In the genomic region with DNA sequence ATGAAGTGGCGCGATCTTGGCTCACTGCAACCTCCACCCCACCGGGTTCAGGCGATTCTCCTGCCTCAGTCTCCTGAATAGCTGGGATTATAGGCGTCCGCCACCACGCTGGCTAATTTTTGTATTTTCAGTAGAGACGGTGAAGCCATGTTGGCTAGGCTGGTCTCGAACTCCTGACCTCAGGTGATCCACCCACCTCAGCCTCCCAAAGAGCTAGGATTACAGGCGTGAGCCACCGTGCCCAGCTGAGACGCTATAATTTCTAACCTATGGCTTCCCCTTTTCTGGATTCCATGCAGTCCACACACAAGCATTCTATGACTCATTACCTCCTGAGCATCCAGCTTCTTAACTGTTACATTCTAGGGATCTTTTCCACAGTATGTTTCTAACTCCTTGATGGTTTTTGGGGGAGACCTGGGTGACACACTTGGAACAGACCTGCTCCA, we compare ENCODE assay signal across 9 cellular contexts. TPM values are rescaled to one million over a fixed set of nuclear protein-coding genes. Genes with fewer than 3 reads are reported as not detected.
DNase-seq lines count a peak whose midpoint lies in the region; ATAC-seq and TF ChIP-seq lines count a peak whose summit lies in the region.
"Had no signal": no experiment of that assay in that cellular context is flagged by ENCODE, and none has a peak within 500 bp of the region (broad histone marks: within the 10 kb centered on the region; RNA-seq: fewer than 3 reads in every experiment).

No MANE protein-coding gene starts in this region.

- H3K9me3 Mint-ChIP-seq in glutamatergic neuron (ENCODE audit: unreplicated experiment), result peaks cover 4% of the 10 kb centered on the region

- BruUV-seq in IMR-90 (replicated peaks; lab: Mats Ljungman, UMichigan), result no TSS peak

- no peak overlapping the region for H3K27ac Mint-ChIP-seq in glutamatergic neuron (ENCODE audit: unreplicated experiment)

- H3K4me1 ChIP-seq in IMR-90 (ENCODE audit: control insufficient read depth, insufficient read depth, low read length), result peaks cover 26% of the 10 kb centered on the region

- ATAC-seq in IMR-90 (ENCODE audit: low read depth) (peak; percentile 52), left colon (peak; percentile 30), GM21576 (IDR thresholded peaks at IDR 0.05; ENCODE audit: unreplicated experiment) (no peak)

- H3K9me3 ChIP-seq in IMR-90 (ENCODE audit: control insufficient read depth, insufficient read depth, low read length), result no peaks in the 10 kb centered on the region

- peak overlapping the region; percentile 57; the same call in 1 of the 2 replicates for H3K23ac ChIP-seq in IMR-90 (ENCODE audit: low read depth, low read length)

- H4K5ac ChIP-seq in IMR-90 (ENCODE audit: low read depth, low read length), result peak overlapping the region; percentile 63; the same call in 1 of the 2 replicates

- peak overlapping the region; percentile 1 to 78; a peak in 3 of 4 replicates for H4K8ac ChIP-seq in IMR-90 (ENCODE audit: low read depth in 2 of 2, low read length in 2 of 2)

- H3K27me3 ChIP-seq in IMR-90 (ENCODE audit: control insufficient read depth, insufficient read depth, low read length), result no peaks in the 10 kb centered on the region

- H2BK20ac ChIP-seq in IMR-90 (ENCODE audit: low read depth, low read length), result peak overlapping the region; percentile 94

- no peak for TF ChIP-seq CTCF in IMR-90 (conservative IDR thresholded peaks at IDR 0.05; ENCODE audit: low read depth, low read length)
- TF ChIP-seq CTCF in astrocyte of the cerebellum (IDR thresholded peaks at IDR 0.05; ENCODE audit: low read depth, low read length, missing control alignments), result no peak
- TF ChIP-seq CTCF in glutamatergic neuron (IDR thresholded peaks at IDR 0.05; ENCODE audit: partially characterized antibody, unreplicated experiment), result no peak

- peak overlapping the region; percentile 82 for H3K27ac ChIP-seq in IMR-90 (ENCODE audit: insufficient read depth, low read length)

- H4K91ac ChIP-seq in IMR-90 (ENCODE audit: insufficient read depth, low read depth, low read length), result peak overlapping the region; percentile 82

- H3K9me1 ChIP-seq in IMR-90 (ENCODE audit: insufficient read depth, low read length), result peaks cover 29% of the 10 kb centered on the region

- 0 out of 2 replicates have a peak overlapping the region, but pooled peaks have one; percentile 2 for H3K9ac ChIP-seq in IMR-90 (ENCODE audit: low read depth, low read length)

- H2BK5ac ChIP-seq in IMR-90 (ENCODE audit: low read depth, low read length, poor library complexity, severe bottlenecking), result peak overlapping the region; percentile 94

- peak overlapping the region; percentile 35; the same call in 1 of the 2 replicates for H3K14ac ChIP-seq in IMR-90 (replicated peaks; ENCODE audit: low read depth, low read length)

- peak overlapping the region; percentile 69 for H2AK5ac ChIP-seq in IMR-90 (ENCODE audit: low read depth, low read length)

- no peak for TF ChIP-seq POLR2A in IMR-90 (IDR thresholded peaks at IDR 0.05; ENCODE audit: low read depth, low read length)

- 40% methylated on average over 5 of the region's 12 CpGs; no CpG with 5 or more reads in 1 of the 2 experiments for WGBS in IMR-90 (ENCODE audit: extremely low coverage in 2 of 2, insufficient read length in 1 of 2), 2 experiments

- dilution Hi-C loops in IMR-90 (cut with HindIII; ENCODE audit: low sequenced_read_pairs, unreplicated experiment), result no loop called here

- no peak for TF ChIP-seq RAD21 in IMR-90 (IDR thresholded peaks at IDR 0.05; ENCODE audit: low read length)

- H3K4me1 Mint-ChIP-seq in glutamatergic neuron (ENCODE audit: low read depth, unreplicated experiment), result peaks cover 2% of the 10 kb centered on the region

- peak overlapping the region; percentile 67; the same call in 1 of the 2 replicates for H3K18ac ChIP-seq in IMR-90 (ENCODE audit: low read depth, low read length)

- DNase-seq in AG20443 (ENCODE audit: low spot score), result peak; percentile 50
- DNase-seq in IMR-90, result peak; percentile 90
- DNase-seq in astrocyte of the cerebellum (ENCODE audit: low read depth), result peak; percentile 60
- no peak for DNase-seq in left colon
- DNase-seq in KBM-7, result no peak
- no peak for DNase-seq in iPS-NIHi7 (ENCODE audit: extremely low spot score)
- no peak for DNase-seq in glutamatergic neuron
- DNase-seq: substantia nigra had no signal

- in situ Hi-C loops in IMR-90 (cut with MboI; ENCODE audit: low sequenced_read_pairs), result no loop called here
- in situ Hi-C loops in astrocyte of the cerebellum (cut with HindIII; ENCODE audit: low sequenced_read_pairs), result no loop called here
- in situ Hi-C loops in KBM-7 (cut with MboI; ENCODE audit: low pct_unique_long_range_greater_than_20kb, low sequenced_read_pairs), result no loop called here

- peak overlapping the region; percentile 58 for H3K4me2 ChIP-seq in IMR-90 (ENCODE audit: low read depth, low read length)

- intact Hi-C loops in IMR-90 (cut with micrococcal nuclease), result no loop called here
- intact Hi-C loops in left colon (cut with DNase I, micrococcal nuclease), result no loop called here

- H3K4ac ChIP-seq in IMR-90 (ENCODE audit: low read depth, low read length), result peak overlapping the region; percentile 76

- H4K20me1 ChIP-seq in IMR-90 (ENCODE audit: insufficient read depth, low read length), result peaks cover 25% of the 10 kb centered on the region

- peaks cover 4% of the 10 kb centered on the region for H3K36me3 ChIP-seq in IMR-90 (ENCODE audit: control insufficient read depth, insufficient read depth, low read length)

- H3K36me3 Mint-ChIP-seq in glutamatergic neuron (ENCODE audit: unreplicated experiment), result no peaks in the 10 kb centered on the region

- H3K4me3 Mint-ChIP-seq in glutamatergic neuron (ENCODE audit: unreplicated experiment), result no peak overlapping the region

- no peak overlapping the region for H3K4me3 ChIP-seq in IMR-90 (ENCODE audit: insufficient read depth, low read depth, low read length)
- no peak overlapping the region for H3K4me3 ChIP-seq in astrocyte of the cerebellum (ENCODE audit: low read depth, low read length)

- H3K27me3 Mint-ChIP-seq in glutamatergic neuron (ENCODE audit: unreplicated experiment), result peaks cover 2% of the 10 kb centered on the region

- POLR2A ChIA-PET in IMR-90 (lab: Charles Lee; ENCODE audit: unreplicated experiment), result interaction anchor here (0.6 kb wide), 1 partner anchor 12 kb away, joined by 3 read pairs; the partner anchor contains the start of gene KCMF1

- peak overlapping the region; percentile 73 for H2BK120ac ChIP-seq in IMR-90 (ENCODE audit: low read depth, low read length)

- H3K56ac ChIP-seq in IMR-90 (ENCODE audit: extremely low read depth, insufficient read depth, low read length), result peak overlapping the region; percentile 69; the same call in 1 of the 2 replicates

- no peak overlapping the region for H2AFZ ChIP-seq in IMR-90 (replicated peaks; ENCODE audit: low read length, poor library complexity)

- peak overlapping the region; percentile 51; the same call in 1 of the 3 replicates for H2BK15ac ChIP-seq in IMR-90 (ENCODE audit: low read depth, low read length)

- H3K79me1 ChIP-seq in IMR-90 (ENCODE audit: low read depth in 1 of 2, low read length in 2 of 2), result peaks cover 19 to 57% of the 10 kb centered on the region in 2 experiments

- peak overlapping the region; percentile 48 for H2AK9ac ChIP-seq in IMR-90 (replicated peaks; ENCODE audit: low read depth, low read length, poor library complexity)

- CTCF ChIA-PET in IMR-90 (lab: Yijun Ruan, JAX), result interaction anchor here (0.8 kb wide), 1 partner anchor 34 kb away, joined by 3 read pairs; no protein-coding TSS in a partner anchor

TF ChIP-seq in IMR-90, 13 proteins besides CTCF, POLR2A, EP300 and RAD21:
- peak; percentile 68 for TF ChIP-seq BHLHE40 (IDR thresholded peaks at IDR 0.05; ENCODE audit: low read depth, low read length)
- TF ChIP-seq FOS (IDR thresholded peaks at IDR 0.05; ENCODE audit: low read depth, low read length), result peak; percentile 53; the same call in 1 of the 2 replicates
- TF ChIP-seq MXI1 (IDR thresholded peaks at IDR 0.05; ENCODE audit: borderline replicate concordance, low read depth, low read length), result no peak
- TF ChIP-seq RCOR1 (IDR thresholded peaks at IDR 0.05; ENCODE audit: insufficient replicate concordance, low read length), result no peak
- no peak for TF ChIP-seq NFE2L2 (IDR thresholded peaks at IDR 0.05; ENCODE audit: low read depth, low read length)
TF ChIP-seq in IMR-90: peak in this region for 2.

RNA-seq across cellular contexts. Expression of gene KCMF1, which starts 11.9 kb away (rescaled TPM):
- total RNA-seq in IMR-90 (2012; rRNA removed) (108 and 118 TPM in 2 replicates), left colon (100 to 1,000 TPM in 1 of 2 donors, 10 to 100 TPM in 1; 67.6 to 101 TPM), glutamatergic neuron (ENCODE audit: unreplicated experiment) (46.8 TPM)
- polyA plus RNA-seq in IMR-90 (2012; rRNA removed), result 49.6 and 49.9 TPM in 2 replicates
- 7.8 and 8.4 TPM in 2 replicates for polyA plus RNA-seq in IMR-90 (2012; cell fraction: cytosol; rRNA removed)
- 5.9 and 39.0 TPM in 2 replicates for polyA plus RNA-seq in IMR-90 (2012; cell fraction: nucleus; rRNA removed; ENCODE audit: low replicate concordance)

RNA-seq across cellular contexts. Expression of gene TMSB10, which starts 53.6 kb away (rescaled TPM):
- total RNA-seq in IMR-90 (2012; rRNA removed), result 842 and 3,620 TPM in 2 replicates
- 5,527 and 7,531 TPM in 2 replicates for polyA plus RNA-seq in IMR-90 (2012; rRNA removed)
- 7,585 and 16,787 TPM in 2 replicates for polyA plus RNA-seq in IMR-90 (2012; cell fraction: cytosol; rRNA removed)
- polyA plus RNA-seq in IMR-90 (2012; cell fraction: nucleus; rRNA removed; ENCODE audit: low replicate concordance), result 1,357 and 2,658 TPM in 2 replicates
- 1,000 to 10,000 TPM; 1,780 to 2,331 TPM for total RNA-seq in left colon
- total RNA-seq in glutamatergic neuron (ENCODE audit: unreplicated experiment), result 3,273 TPM

Comparison
In these comparisons a context has a peak if more than half of its experiments do, and no peak if none do; other contexts are left out.
1. DNase-seq: peak in AG20443 (single experiment), IMR-90 (single experiment) and astrocyte of the cerebellum (single experiment); none in left colon (0 of 2), KBM-7 (single experiment), iPS-NIHi7 (single experiment) and glutamatergic neuron (single experiment).